Comparison of ENCODE assay signal across 1 cellular context in the genomic region with DNA sequence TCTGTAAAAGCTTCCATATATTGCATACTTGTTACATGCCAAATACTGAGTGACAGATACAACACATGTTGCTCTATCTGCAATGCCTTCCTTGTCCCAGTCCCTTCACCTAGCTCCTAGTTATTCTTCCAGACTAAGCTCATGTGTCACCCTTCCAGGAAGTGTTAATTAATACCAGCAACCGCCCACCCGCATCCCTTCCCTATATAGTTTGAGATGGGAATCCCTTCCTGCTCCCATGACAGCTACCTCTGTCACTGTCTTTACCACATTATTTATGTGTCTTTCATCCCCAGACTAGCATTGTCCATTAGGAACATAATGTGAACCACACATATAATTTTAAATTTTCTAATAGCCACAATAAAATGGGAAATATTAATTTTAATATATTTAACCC.
TF ChIP-seq lines count a peak whose summit lies in the region.

No MANE protein-coding gene starts in this region.

TF ChIP-seq in HCT116, 20 proteins besides CTCF, POLR2A, EP300 and RAD21 (continued from another document):
- no peak for TF ChIP-seq CBX3 (IDR thresholded peaks at IDR 0.05; ENCODE audit: low read depth)
- no peak for TF ChIP-seq POLR2AphosphoS5 (IDR thresholded peaks at IDR 0.05; ENCODE audit: low read depth, low read length)
- TF ChIP-seq, protein P1, sequence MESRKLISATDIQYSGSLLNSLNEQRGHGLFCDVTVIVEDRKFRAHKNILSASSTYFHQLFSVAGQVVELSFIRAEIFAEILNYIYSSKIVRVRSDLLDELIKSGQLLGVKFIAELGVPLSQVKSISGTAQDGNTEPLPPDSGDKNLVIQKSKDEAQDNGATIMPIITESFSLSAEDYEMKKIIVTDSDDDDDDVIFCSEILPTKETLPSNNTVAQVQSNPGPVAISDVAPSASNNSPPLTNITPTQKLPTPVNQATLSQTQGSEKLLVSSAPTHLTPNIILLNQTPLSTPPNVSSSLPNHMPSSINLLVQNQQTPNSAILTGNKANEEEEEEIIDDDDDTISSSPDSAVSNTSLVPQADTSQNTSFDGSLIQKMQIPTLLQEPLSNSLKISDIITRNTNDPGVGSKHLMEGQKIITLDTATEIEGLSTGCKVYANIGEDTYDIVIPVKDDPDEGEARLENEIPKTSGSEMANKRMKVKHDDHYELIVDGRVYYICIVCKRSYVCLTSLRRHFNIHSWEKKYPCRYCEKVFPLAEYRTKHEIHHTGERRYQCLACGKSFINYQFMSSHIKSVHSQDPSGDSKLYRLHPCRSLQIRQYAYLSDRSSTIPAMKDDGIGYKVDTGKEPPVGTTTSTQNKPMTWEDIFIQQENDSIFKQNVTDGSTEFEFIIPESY (IDR thresholded peaks at IDR 0.05; ENCODE audit: extremely low read depth, insufficient replicate concordance, low read length), result no peak
- TF ChIP-seq SP1 (IDR thresholded peaks at IDR 0.05; ENCODE audit: low read depth), result no peak
- no peak for TF ChIP-seq ZFX (IDR thresholded peaks at IDR 0.05)
- TF ChIP-seq ELF1 (IDR thresholded peaks at IDR 0.05; ENCODE audit: borderline replicate concordance, low read depth), result no peak
